In the genomic region with DNA sequence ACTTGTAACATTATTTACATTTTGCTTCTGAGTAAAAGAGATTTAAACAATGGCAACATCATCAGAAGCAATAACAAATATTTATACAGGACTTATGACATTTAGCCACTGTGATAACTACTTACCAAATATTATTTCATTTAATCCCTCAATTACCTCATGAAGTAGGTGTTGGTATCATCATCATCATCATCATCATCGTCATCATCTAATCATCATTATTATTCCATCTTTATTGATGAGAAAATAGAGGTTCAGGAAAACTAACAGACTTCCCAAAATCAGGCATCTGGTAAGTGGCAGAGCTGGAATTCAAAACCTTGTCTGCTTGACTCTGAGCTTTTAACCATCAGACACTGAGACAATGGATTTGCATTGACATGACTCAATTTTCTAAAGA, we compare ENCODE assay signal across 27 cellular contexts.
"Had no signal": no experiment of that assay in that cellular context is flagged by ENCODE, and none has a peak within 500 bp of the region (broad histone marks: within the 10 kb centered on the region; RNA-seq: fewer than 3 reads in every experiment).

No MANE protein-coding gene starts in this region.

- H2AFZ ChIP-seq: hepatocyte had no signal

- H3K4me2 ChIP-seq: hepatocyte had no signal

- H3K27ac ChIP-seq: colonic mucosa, coronary artery, dorsolateral prefrontal cortex, epithelial cell of prostate, esophagus muscularis mucosa, esophagus squamous epithelium, foreskin keratinocyte, gastrocnemius medialis, gastroesophageal sphincter, heart left ventricle, heart right ventricle, hepatocyte had no signal

- H3K79me2 ChIP-seq: hepatocyte had no signal

- DNase-seq: colonic mucosa; cortex of kidney; dermis blood vessel endothelial cell; dorsolateral prefrontal cortex; effector CD4-positive, alpha-beta T cell; effector CD8-positive, alpha-beta T cell; effector memory CD4-positive, alpha-beta T cell; effector memory CD8-positive, alpha-beta T cell; erythroblast; esophagus squamous epithelium; foreskin fibroblast; foreskin keratinocyte; foreskin melanocyte; gastrocnemius medialis; glutamatergic neuron; head of caudate nucleus; heart left ventricle; heart right ventricle had no signal

- H3K27me3 ChIP-seq: colonic mucosa, esophagus muscularis mucosa, esophagus squamous epithelium, foreskin keratinocyte, gastrocnemius medialis, gastroesophageal sphincter, heart left ventricle, heart right ventricle, hepatocyte had no signal

- FAIRE-seq: endometrium, endothelial cell of umbilical vein, frontal cortex had no signal

- ATAC-seq: effector memory CD8-positive, alpha-beta T cell; esophagus mucosa; foreskin keratinocyte; gastrocnemius medialis; gastroesophageal sphincter; heart left ventricle; heart right ventricle had no signal

- H3K36me3 ChIP-seq: colonic mucosa, esophagus muscularis mucosa, esophagus squamous epithelium, gastrocnemius medialis, gastroesophageal sphincter, heart left ventricle, heart right ventricle had no signal

- H3K9me3 ChIP-seq: colonic mucosa, esophagus muscularis mucosa, esophagus squamous epithelium, gastrocnemius medialis, gastroesophageal sphincter, heart left ventricle, heart right ventricle had no signal

- H3K4me3 ChIP-seq: colonic mucosa, coronary artery, dorsolateral prefrontal cortex, esophagus muscularis mucosa, esophagus squamous epithelium, gastrocnemius medialis, gastroesophageal sphincter, heart left ventricle, heart right ventricle, hepatocyte had no signal

- H3K4me1 ChIP-seq: colonic mucosa, esophagus muscularis mucosa, gastrocnemius medialis, gastroesophageal sphincter had no signal
